ENCODE assay signal across 7 cellular contexts in genomic region chr5:81740758-81741157, GRCh38.
"Had no signal": no experiment of that assay in that cellular context is flagged by ENCODE, and none has a peak within 500 bp of the region (broad histone marks: within the 10 kb centered on the region; RNA-seq: fewer than 3 reads in every experiment).

No MANE protein-coding gene starts in this region.

- FAIRE-seq: GM12878, GM12891, GM12892, GM18507, GM19239 had no signal

- ATAC-seq: GM12878 had no signal

- H3K4me3 ChIP-seq: GM12878 had no signal

- DNase-seq: GDM1, GF-D8 had no signal
